Comparison of ENCODE assay signal across 1 cellular context in genomic region chr12:12356886-12357696, GRCh38.
TF ChIP-seq lines count a peak whose summit lies in the region.

Gene BORCS5, plus strand, starts transcription at chr12:12357078. Its CDS starts 374 bp downstream, at chr12:12357452.

TF ChIP-seq in K562, 482 proteins besides CTCF, POLR2A, EP300 and RAD21 (continued from another document and continues in another):
- TF ChIP-seq CCNT2 (IDR thresholded peaks at IDR 0.05; ENCODE audit: borderline replicate concordance, extremely low read depth, insufficient read length, low read depth, low read length) (peak; percentile 49), ZNF324 (CRISPR knock-in tag; IDR thresholded peaks at IDR 0.05) (no peak), ZNF764 (CRISPR knock-in tag; IDR thresholded peaks at IDR 0.05; ENCODE audit: low read depth) (no peak), ESRRA (IDR thresholded peaks at IDR 0.05; ENCODE audit: borderline replicate concordance, low read depth) (no peak), DPF2 (IDR thresholded peaks at IDR 0.05) (no peak), PML (IDR thresholded peaks at IDR 0.05; ENCODE audit: low read length) (peak; percentile 76; the same call in 1 of the 2 replicates), RBM22 (IDR thresholded peaks at IDR 0.05; ENCODE audit: low read depth, low read length, poor library complexity, severe bottlenecking) (peak; percentile 21), MITF (IDR thresholded peaks at IDR 0.05) (peak; percentile 8; the same call in 1 of the 2 replicates), MCM3 (IDR thresholded peaks at IDR 0.05) (no peak), REST (CRISPR knock-in tag; IDR thresholded peaks at IDR 0.05; ENCODE audit: low read depth) (no peak), SLC30A9 (CRISPR knock-in tag; IDR thresholded peaks at IDR 0.05) (no peak), MNT (conservative IDR thresholded peaks at IDR 0.05) (peak; percentile 70 to 83; a peak in 3 of 4 replicates), PHF8 (IDR thresholded peaks at IDR 0.05; ENCODE audit: borderline replicate concordance, low read length) (peak; percentile 80; the same call in 1 of the 2 replicates), MLLT1 (IDR thresholded peaks at IDR 0.05) (no peak; a peak in 2 of 4 replicates), ETS1 (conservative IDR thresholded peaks at IDR 0.05; ENCODE audit: control insufficient read depth, low read depth, low read length) (0 out of 2 replicates have a peak, but pooled peaks have one; percentile 35), TRIM24 (IDR thresholded peaks at IDR 0.05) (no peak), XRCC4 (IDR thresholded peaks at IDR 0.05; ENCODE audit: extremely low read depth, insufficient read depth, insufficient read length) (no peak), HNRNPL (IDR thresholded peaks at IDR 0.05; ENCODE audit: low read depth, low read length) (no peak; the same call in 1 of the 2 replicates), ADNP (tag; IDR thresholded peaks at IDR 0.05) (no peak), PKNOX1 (IDR thresholded peaks at IDR 0.05) (0 out of 2 replicates have a peak, but pooled peaks have one; percentile 18), HDAC6 (IDR thresholded peaks at IDR 0.05; ENCODE audit: low read depth, low read length) (no peak), NFIC (IDR thresholded peaks at IDR 0.05) (peak; percentile 23; the same call in 1 of the 2 replicates), ZMIZ1 (IDR thresholded peaks at IDR 0.05; ENCODE audit: low read depth in 2 of 2, low read length in 2 of 2) (peak in 1 of 2 experiments; percentile 12; a peak in 1 of 4 replicates), PHB (CRISPR knock-in tag; IDR thresholded peaks at IDR 0.05) (peak; percentile 48; the same call in 1 of the 2 replicates), DMBX1 (CRISPR knock-in tag; IDR thresholded peaks at IDR 0.05; ENCODE audit: borderline replicate concordance) (no peak), ZNF384 (IDR thresholded peaks at IDR 0.05; ENCODE audit: low read depth, low read length) (0 out of 2 replicates have a peak, but pooled peaks have one; percentile 13), ATF1 (CRISPR knock-in tag; IDR thresholded peaks at IDR 0.05) (no peak), ATF1 (tag; IDR thresholded peaks at IDR 0.05) (peak; percentile 75), KAT8 (IDR thresholded peaks at IDR 0.05; ENCODE audit: low read depth) (no peak), PCBP1 (IDR thresholded peaks at IDR 0.05; ENCODE audit: low read depth, low read length, poor library complexity, severe bottlenecking) (peak; percentile 63), FOXJ2 (tag; IDR thresholded peaks at IDR 0.05) (no peak), CLOCK (CRISPR knock-in tag; IDR thresholded peaks at IDR 0.05; ENCODE audit: borderline replicate concordance) (no peak), ZNF436 (CRISPR knock-in tag; IDR thresholded peaks at IDR 0.05) (no peak), SMARCA4 (IDR thresholded peaks at IDR 0.05) (no peak), RAD51 (IDR thresholded peaks at IDR 0.05; ENCODE audit: borderline replicate concordance, low read depth) (no peak), EGR1 (conservative IDR thresholded peaks at IDR 0.05) (peak; percentile 52), THRA (IDR thresholded peaks at IDR 0.05) (no peak), SP2 (IDR thresholded peaks at IDR 0.05; ENCODE audit: extremely low read depth, low read depth, low read length, poor library complexity, severe bottlenecking) (no peak), CREB3 (tag; conservative IDR thresholded peaks at IDR 0.05; ENCODE audit: low read depth) (no peak), CCAR2 (IDR thresholded peaks at IDR 0.05; ENCODE audit: low read depth, low read length) (no peak), POLR2B (IDR thresholded peaks at IDR 0.05; ENCODE audit: low read depth, partially characterized antibody) (peak; percentile 83)
